In genomic region chr9:81395301-81396054, GRCh38 we compare ENCODE assay signal across 14 cellular contexts.
DNase-seq lines count a peak whose midpoint lies in the region; ATAC-seq, FAIRE-seq and TF ChIP-seq lines count a peak whose summit lies in the region.
"Had no signal": no experiment of that assay in that cellular context is flagged by ENCODE, and none has a peak within 500 bp of the region (broad histone marks: within the 10 kb centered on the region; RNA-seq: fewer than 3 reads in every experiment).

No MANE protein-coding gene starts in this region.

- ATAC-seq in SK-N-SH treated with all-trans-retinoic acid at 6 μM for 48 hours, result peak; percentile 38; the same call in 1 of the 3 replicates

- WGBS in esophagus squamous epithelium, 2 donors, result 65 to 69% methylated on average over 5 of the region's 5 CpGs

- intact Hi-C loops in esophagus squamous epithelium (cut with DNase I), result no loop called here

- FAIRE-seq in RCC 7860 (lab: Jason Lieb, UNC), result no peak
- FAIRE-seq: GM19239 had no signal

- TF ChIP-seq POLR2A in esophagus squamous epithelium (IDR thresholded peaks at IDR 0.05), result no peak

- H3K27me3 ChIP-seq in esophagus squamous epithelium, result no peaks in the 10 kb centered on the region
- H3K27me3 ChIP-seq: neutrophil, tibial nerve had no signal

- peaks cover 0 to 20% (median 0%) of the 10 kb centered on the region in 3 donors for H3K4me1 ChIP-seq in esophagus squamous epithelium

- H3K9me3 ChIP-seq in esophagus squamous epithelium, result no peaks in the 10 kb centered on the region
- H3K9me3 ChIP-seq: neutrophil, tibial nerve had no signal

- H3K36me3 ChIP-seq in esophagus squamous epithelium, result no peaks in the 10 kb centered on the region
- H3K36me3 ChIP-seq: neutrophil, tibial nerve had no signal

- H3K4me3 ChIP-seq in esophagus squamous epithelium, result no peak overlapping the region
- H3K4me3 ChIP-seq: skin epidermis, tibial nerve had no signal

- H3K27ac ChIP-seq in esophagus squamous epithelium, result peak overlapping the region in 2 of 4 donors; percentile 7 to 31
- H3K27ac ChIP-seq: neutrophil had no signal

- TF ChIP-seq CTCF in esophagus squamous epithelium (IDR thresholded peaks at IDR 0.05), result no peak

- DNase-seq in NCI-H82 (lab: John Stamatoyannopoulos, UW), result peak; percentile 3
- DNase-seq in NCI-H82 treated with DMSO at 0.1 percent for 48 hours (lab: John Stamatoyannopoulos, UW; ENCODE audit: unreplicated experiment), result no peak
- peak; percentile 55 for DNase-seq in left kidney (ENCODE audit: low read depth, low spot score)
- peak; percentile 33 for DNase-seq in superior temporal gyrus (ENCODE audit: extremely low spot score)
- no peak for DNase-seq in esophagus squamous epithelium (lab: John Stamatoyannopoulos, UW)
- DNase-seq in SW480 (ENCODE audit: low spot score), result no peak
- DNase-seq in RCC 7860 (ENCODE audit: low spot score), result no peak
- DNase-seq: activated CD4-positive, alpha-beta memory T cell treated with anti-CD3 and anti-CD28 coated beads, Interleukin-2, amount 10 ng/mL, durations not matched to agents 7 days and 5 days; activated T-cell treated with anti-CD3 and anti-CD28 coated beads, Interleukin-2, amount 50 U/mL, for 48 hours had no signal

TF ChIP-seq in SK-N-SH treated with all-trans-retinoic acid at 6 μM for 48 hours, 23 proteins besides CTCF, POLR2A, EP300 and RAD21:
- TF ChIP-seq GLIS3 (CRISPR knock-in tag; IDR thresholded peaks at IDR 0.05) (no peak), ARNTL (CRISPR knock-in tag; IDR thresholded peaks at IDR 0.05; ENCODE audit: borderline replicate concordance, low read depth) (no peak), ESRRG (CRISPR knock-in tag; IDR thresholded peaks at IDR 0.05) (no peak), TSHZ2 (CRISPR knock-in tag; IDR thresholded peaks at IDR 0.05) (peak; percentile 71; the same call in 1 of the 2 replicates), CSRNP3 (CRISPR knock-in tag; IDR thresholded peaks at IDR 0.05) (peak; percentile 66; the same call in 1 of the 2 replicates), CREB5 (CRISPR knock-in tag; IDR thresholded peaks at IDR 0.05; ENCODE audit: low read depth) (no peak), ZFP30 (CRISPR knock-in tag; IDR thresholded peaks at IDR 0.05) (no peak), ISL1 (CRISPR knock-in tag; IDR thresholded peaks at IDR 0.05) (peak; percentile 73; the same call in 1 of the 2 replicates), TCF4 (CRISPR knock-in tag; IDR thresholded peaks at IDR 0.05; ENCODE audit: borderline replicate concordance) (peak; percentile 81), ZNF565 (CRISPR knock-in tag; conservative IDR thresholded peaks at IDR 0.05; ENCODE audit: low read depth) (no peak), ZNF70 (CRISPR knock-in tag; IDR thresholded peaks at IDR 0.05) (no peak), BACH2 (CRISPR knock-in tag; IDR thresholded peaks at IDR 0.05; ENCODE audit: borderline replicate concordance) (no peak), ZFP3 (CRISPR knock-in tag; IDR thresholded peaks at IDR 0.05) (no peak), SNAI2 (CRISPR knock-in tag; IDR thresholded peaks at IDR 0.05) (0 out of 2 replicates have a peak, but pooled peaks have one; percentile 35), ZC3H10 (CRISPR knock-in tag; IDR thresholded peaks at IDR 0.05) (no peak), RARB (CRISPR knock-in tag; IDR thresholded peaks at IDR 0.05) (no peak)
TF ChIP-seq in SK-N-SH treated with all-trans-retinoic acid at 6 μM for 48 hours: peak in this region for 5.

Comparison
In these comparisons a context has a peak if more than half of its experiments do, and no peak if none do; other contexts are left out.
1. DNase-seq: peak in NCI-H82 (single experiment), left kidney (single experiment) and superior temporal gyrus (single experiment); none in NCI-H82 treated with DMSO at 0.1 percent for 48 hours (single experiment), esophagus squamous epithelium (single experiment), SW480 (single experiment) and RCC 7860 (single experiment).